Comparison of ENCODE assay signal across 8 cellular contexts in the genomic region with DNA sequence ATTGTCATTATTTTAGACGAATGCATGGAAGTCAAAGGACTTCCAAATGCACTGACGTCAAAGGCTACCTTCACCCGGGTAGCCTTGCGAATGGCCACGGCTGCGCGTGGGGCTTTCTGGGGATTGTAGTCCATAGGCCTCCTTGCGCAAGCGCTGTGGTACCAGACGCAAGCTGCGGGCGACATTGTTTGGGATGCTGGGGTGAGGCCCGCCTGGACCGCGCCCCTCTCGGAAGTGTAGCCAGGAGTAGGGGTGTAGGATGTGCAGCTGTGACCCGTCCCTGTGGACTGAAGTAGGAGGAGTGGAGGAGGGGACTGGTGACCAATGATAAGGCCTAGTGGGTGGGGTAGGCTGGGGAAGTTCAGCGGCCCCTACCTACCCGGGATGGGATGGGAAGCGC.
DNase-seq lines count a peak whose midpoint lies in the region; ATAC-seq and TF ChIP-seq lines count a peak whose summit lies in the region.
"Not testable (repeated sequence)": the region's sequence is repeated elsewhere in the genome, so short reads cannot be mapped to it uniquely, and the experiment has no call there.

No MANE protein-coding gene starts in this region.

- not testable (repeated sequence) for TF ChIP-seq POLR2A in body of pancreas (IDR thresholded peaks at IDR 0.05)

- H3K27ac Mint-ChIP-seq in T-helper 17 cell, result not testable (repeated sequence)
- H3K27ac Mint-ChIP-seq in glutamatergic neuron (ENCODE audit: unreplicated experiment), result peak overlapping the region; percentile 85

- H3K9me3 Mint-ChIP-seq in glutamatergic neuron (ENCODE audit: unreplicated experiment), result not testable (repeated sequence)

- not testable (repeated sequence) for H4K91ac ChIP-seq in neuronal stem cell (ENCODE audit: low read depth, low read length, poor library complexity)

- peak overlapping the region; percentile 40 for H3K4me2 ChIP-seq in neuronal stem cell (ENCODE audit: insufficient read depth, low read length, poor library complexity, severe bottlenecking)

- H2BK5ac ChIP-seq in neuronal stem cell (ENCODE audit: low read length), result not testable (repeated sequence)

- H3K36me3 ChIP-seq in MG63; body of pancreas (replicated peaks in 1 of 2; ENCODE audit: insufficient read depth in 1 of 2, low read depth in 2 of 2); neuronal stem cell (replicated peaks in 1 of 2; ENCODE audit: control insufficient read depth in 2 of 2, insufficient read depth in 2 of 2, low read length in 2 of 2): not testable (repeated sequence)

- peak in 12 of 14 donors; percentile 0 to 78 (median 14) for DNase-seq in C1 segment of cervical spinal cord (lab: John Stamatoyannopoulos, UW)
- DNase-seq in MG63, result peak; percentile 63
- not testable (repeated sequence) for DNase-seq in T-helper 17 cell
- peak in 3 of 4 donors; percentile 11 to 43 (median 28) for DNase-seq in body of pancreas
- peak; percentile 93 for DNase-seq in glutamatergic neuron
- peak; percentile 5 for DNase-seq in neuronal stem cell (ENCODE audit: low spot score)
- DNase-seq in substantia nigra (lab: John Stamatoyannopoulos, UW), result peak in 38 of 49 donors; percentile 3 to 80 (median 36)

- not testable (repeated sequence) for H3K79me1 ChIP-seq in neuronal stem cell (ENCODE audit: low read depth, low read length)

- not testable (repeated sequence) for H3K23ac ChIP-seq in neuronal stem cell (ENCODE audit: low read depth, low read length, poor library complexity)

- not testable (repeated sequence) for H3K27me3 Mint-ChIP-seq in T-helper 17 cell; glutamatergic neuron (ENCODE audit: unreplicated experiment)

- H3K4me3 ChIP-seq in MG63, body of pancreas: not testable (repeated sequence)
- H3K4me3 ChIP-seq in iPS-18c (ENCODE audit: insufficient read depth, low read depth, low read length) (peak overlapping the region; percentile 59), neuronal stem cell (ENCODE audit: low read length in 2 of 2) (peak overlapping the region in 1 of 2 donors; percentile 76)

- not testable (repeated sequence) for H3K4me1 Mint-ChIP-seq in T-helper 17 cell; glutamatergic neuron (ENCODE audit: low read depth, unreplicated experiment)

- H3K4me3 Mint-ChIP-seq in T-helper 17 cell, result not testable (repeated sequence)
- peak overlapping the region; percentile 99 for H3K4me3 Mint-ChIP-seq in glutamatergic neuron (ENCODE audit: unreplicated experiment)

- ATAC-seq in T-helper 17 cell (peak; percentile 41), body of pancreas (peak; percentile 30)

- H4K8ac ChIP-seq in neuronal stem cell (ENCODE audit: low read depth, low read length), result not testable (repeated sequence)

- WGBS in body of pancreas, 2 donors, result 14 to 21% methylated on average over 13 to 20 of the region's 20 CpGs
- no CpG with 5 or more reads among the region's 20 CpGs for WGBS in neuronal stem cell (ENCODE audit: extremely low coverage in 2 of 2, insufficient read length in 2 of 2, insufficient replicate concordance in 1 of 2), 2 donors

- H3K36me3 Mint-ChIP-seq in T-helper 17 cell (ENCODE audit: low read depth); glutamatergic neuron (ENCODE audit: unreplicated experiment): not testable (repeated sequence)

- H3K18ac ChIP-seq in neuronal stem cell (ENCODE audit: low read length), result not testable (repeated sequence)

- not testable (repeated sequence) for H3K27ac ChIP-seq in body of pancreas; neuronal stem cell (replicated peaks; ENCODE audit: low read length); substantia nigra (ENCODE audit: low read depth, low read length, poor library complexity, severe bottlenecking)

- not testable (repeated sequence) for H2BK12ac ChIP-seq in neuronal stem cell (ENCODE audit: low read length)

- not testable (repeated sequence) for H2AFZ ChIP-seq in neuronal stem cell (ENCODE audit: low read length)

- TF ChIP-seq CTCF in body of pancreas (IDR thresholded peaks at IDR 0.05); glutamatergic neuron (IDR thresholded peaks at IDR 0.05; ENCODE audit: partially characterized antibody, unreplicated experiment): not testable (repeated sequence)

- H2BK15ac ChIP-seq in neuronal stem cell (ENCODE audit: low read length), result not testable (repeated sequence)

- intact Hi-C loops in body of pancreas (cut with DNase I), result not testable (repeated sequence)

- not testable (repeated sequence) for H3K9me3 ChIP-seq in MG63; T-helper 17 cell (ENCODE audit: control insufficient read depth, low read length, poor library complexity, severe bottlenecking); body of pancreas; iPS-18c (ENCODE audit: control insufficient read depth, insufficient read depth, low read length); neuronal stem cell (replicated peaks in 1 of 2; ENCODE audit: control insufficient read depth in 2 of 2, insufficient read depth in 1 of 2, low read depth in 1 of 2, low read length in 2 of 2)

- H2BK120ac ChIP-seq in neuronal stem cell (ENCODE audit: low read depth, low read length), result not testable (repeated sequence)

- not testable (repeated sequence) for H3K27me3 ChIP-seq in MG63; body of pancreas; neuronal stem cell (ENCODE audit: control insufficient read depth in 3 of 3, insufficient read depth in 3 of 3, low read depth in 1 of 3, low read length in 3 of 3)

- not testable (repeated sequence) for H3K4ac ChIP-seq in neuronal stem cell (ENCODE audit: low read length)

- peak overlapping the region; percentile 70 for H3K9ac ChIP-seq in neuronal stem cell (ENCODE audit: low read depth, low read length, poor library complexity)

- H3K4me1 ChIP-seq in body of pancreas; neuronal stem cell (ENCODE audit: control insufficient read depth in 2 of 2, insufficient read depth in 1 of 2, low read depth in 1 of 2, low read length in 2 of 2): not testable (repeated sequence)

- not testable (repeated sequence) for H3K14ac ChIP-seq in neuronal stem cell (ENCODE audit: low read length)

- not testable (repeated sequence) for H2AK5ac ChIP-seq in neuronal stem cell (ENCODE audit: low read depth, low read length)
